Comparison of ENCODE assay signal across 20 cellular contexts in the genomic region with DNA sequence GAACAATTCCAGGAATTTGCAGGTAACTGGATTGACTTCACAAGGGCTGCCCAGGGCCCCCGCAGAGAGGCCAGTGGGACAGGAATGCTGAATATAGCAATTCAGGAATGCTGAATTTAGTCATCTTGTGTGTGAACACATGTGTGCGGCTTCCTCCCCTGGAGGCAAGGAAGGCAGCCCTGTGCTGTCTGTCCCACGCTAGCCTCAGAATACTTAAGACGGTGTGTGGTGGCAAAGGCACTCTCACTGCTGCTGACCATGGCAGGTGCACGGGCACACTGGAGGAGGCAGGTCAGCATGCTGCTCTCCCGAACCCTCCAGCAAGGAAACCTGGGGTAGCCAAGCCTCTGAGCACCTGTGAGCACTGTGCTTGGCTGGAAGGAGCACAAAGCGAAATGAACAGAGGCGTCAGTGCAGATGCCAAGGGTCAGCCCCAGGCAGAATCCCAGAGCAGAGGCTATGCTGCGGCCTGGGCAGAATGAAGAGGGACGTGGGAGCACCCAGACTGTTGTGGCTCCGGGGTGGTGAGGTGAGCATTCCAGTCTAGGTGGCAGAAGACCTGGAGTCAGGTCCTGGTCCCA. TPM values are rescaled to one million over a fixed set of nuclear protein-coding genes. Genes with fewer than 3 reads are reported as not detected.
DNase-seq lines count a peak whose midpoint lies in the region; ATAC-seq, FAIRE-seq and TF ChIP-seq lines count a peak whose summit lies in the region.
"Had no signal": no experiment of that assay in that cellular context is flagged by ENCODE, and none has a peak within 500 bp of the region (broad histone marks: within the 10 kb centered on the region; RNA-seq: fewer than 3 reads in every experiment).

No MANE protein-coding gene starts in this region.

- ATAC-seq in natural killer cell treated with Interleukin-12 subunit alpha and Interleukin-12 subunit beta and Interleukin-15 and Interleukin-18, amount 100 ng/mL, for 72 hours = no peak
- no peak for ATAC-seq in natural killer cell
- ATAC-seq in CD4-positive, alpha-beta T cell (ENCODE audit: poor library complexity) = no peak
- ATAC-seq: effector memory CD8-positive, alpha-beta T cell; GM12878; left lobe of liver had no signal

- H2BK15ac ChIP-seq in H1 (ENCODE audit: low read length) = no peak overlapping the region

- 0 out of 2 replicates have a peak overlapping the region, but pooled peaks have one; percentile 50 for H2BK12ac ChIP-seq in H1 (ENCODE audit: low read depth, low read length)

- H3K9ac ChIP-seq in H1 (replicated peaks in 1 of 4; ENCODE audit: extremely low read depth in 1 of 4, low read depth in 3 of 4, low read length in 3 of 4) = no peak overlapping the region

- H2AK5ac ChIP-seq in H1 (ENCODE audit: low read depth, low read length) = 0 out of 2 replicates have a peak overlapping the region, but pooled peaks have one; percentile 88

- no peaks in the 10 kb centered on the region for H3K9me3 Mint-ChIP-seq in natural killer cell treated with Interleukin-12 subunit alpha and Interleukin-12 subunit beta and Interleukin-15 and Interleukin-18, amount 100 ng/mL, for 72 hours
- H3K9me3 Mint-ChIP-seq in natural killer cell (no peaks in the 10 kb centered on the region), mesothelial cell of epicardium (no peaks in the 10 kb centered on the region)
- H3K9me3 Mint-ChIP-seq in CD4-positive, alpha-beta T cell = no peaks in the 10 kb centered on the region
- H3K9me3 Mint-ChIP-seq: effector memory CD8-positive, alpha-beta T cell had no signal

- H3K79me1 ChIP-seq in H1 (ENCODE audit: low read depth, low read length) = no peaks in the 10 kb centered on the region; the same call in 1 of the 2 replicates

- no peak for TF ChIP-seq RAD21 in H1 (IDR thresholded peaks at IDR 0.05 in 1 of 2, conservative IDR thresholded peaks at IDR 0.05 in 1 of 2; ENCODE audit: low read depth in 2 of 2, low read length in 2 of 2)

- no peaks in the 10 kb centered on the region for H3K9me3 ChIP-seq in H1 (ENCODE audit: insufficient read depth in 2 of 2, low read depth in 1 of 2, low read length in 1 of 2)
- H3K9me3 ChIP-seq in CD4-positive, alpha-beta T cell (ENCODE audit: control insufficient read depth, low read length) = no peaks in the 10 kb centered on the region
- H3K9me3 ChIP-seq: HAP-1, stomach, vagina had no signal

- peaks cover 0 to 10% (median 5%) of the 10 kb centered on the region in 4 experiments; a peak in 5 of 7 replicates for H3K4me1 ChIP-seq in H1 (replicated peaks in 1 of 4; ENCODE audit: control insufficient read depth in 3 of 4, insufficient read depth in 4 of 4, low read length in 3 of 4)

- intact Hi-C loops in natural killer cell (cut with micrococcal nuclease) = loop anchor here (5.0 kb wide), 1 partner anchor 64 kb away; no protein-coding TSS in a partner anchor
- intact Hi-C loops in CD4-positive, alpha-beta T cell (cut with DNase I, micrococcal nuclease) = loop anchor here in 1 of 2 experiments (5.0 kb wide), 2 partner anchors 59 to 839 kb away; no protein-coding TSS in a partner anchor

- peaks cover 6 to 22% of the 10 kb centered on the region in 2 experiments for H4K20me1 ChIP-seq in H1 (replicated peaks in 1 of 2; ENCODE audit: control insufficient read depth in 1 of 2, insufficient read depth in 2 of 2, low read length in 2 of 2)

- no peak for FAIRE-seq in H1 (lab: Jason Lieb, UNC)
- FAIRE-seq: GM12878, HTR-8/SVneo had no signal

- 91% methylated on average over 11 of the region's 11 CpGs; no CpG with 5 or more reads in 1 of the 2 experiments for WGBS in H1 (ENCODE audit: extremely low coverage in 1 of 2, insufficient coverage in 1 of 2, insufficient read length in 1 of 2, insufficient replicate concordance in 2 of 2, low coverage in 1 of 2, low lambda C conversion rate in 2 of 2, missing lambda C conversion rate in 1 of 2), 2 experiments

- peak; percentile 54 for DNase-seq in natural killer cell treated with Interleukin-12 subunit alpha and Interleukin-12 subunit beta and Interleukin-15 and Interleukin-18, amount 100 ng/mL, for 72 hours (ENCODE audit: low spot score)
- DNase-seq in natural killer cell (no peak), H1 (ENCODE audit: low read depth in 1 of 2, low spot score in 2 of 2) (no peak), mesothelial cell of epicardium (ENCODE audit: low spot score in 2 of 2, unreplicated experiment in 2 of 2) (no peak), NCI-H1417 (lab: John Stamatoyannopoulos, UW) (no peak), hepatic stellate cell (ENCODE audit: low spot score) (no peak)
- no peak for DNase-seq in activated CD4-positive, alpha-beta T cell treated with anti-CD3 and anti-CD28 coated beads, Interleukin-2, amount 50 U/mL, for 48 hours
- DNase-seq in CD4-positive, alpha-beta T cell = no peak
- DNase-seq: central memory CD4-positive, alpha-beta T cell; effector memory CD8-positive, alpha-beta T cell; NCI-H1930; NCI-H524 treated with DMSO at 0.1 percent for 48 hours; stomach; T-helper 9 cell had no signal

- no peak overlapping the region for H3K4ac ChIP-seq in H1 (replicated peaks; ENCODE audit: insufficient read length, low read depth, low read length)

- peaks cover 11% of the 10 kb centered on the region; the same call in 1 of the 2 replicates for H3K23me2 ChIP-seq in H1 (ENCODE audit: low read depth, low read length)

- H4K8ac ChIP-seq in H1 (ENCODE audit: extremely low read depth, insufficient read depth, low read length) = no peak overlapping the region; the same call in 1 of the 2 replicates

- H2BK5ac ChIP-seq in H1 (ENCODE audit: low read depth, low read length) = no peak overlapping the region

- H3K27me3 Mint-ChIP-seq in natural killer cell treated with Interleukin-12 subunit alpha and Interleukin-12 subunit beta and Interleukin-15 and Interleukin-18, amount 100 ng/mL, for 72 hours = peaks cover 0 to 9% of the 10 kb centered on the region in 2 donors
- H3K27me3 Mint-ChIP-seq in natural killer cell (ENCODE audit: low read depth in 2 of 2) = peaks cover 0 to 10% of the 10 kb centered on the region in 2 donors
- peaks cover 48% of the 10 kb centered on the region for H3K27me3 Mint-ChIP-seq in mesothelial cell of epicardium (ENCODE audit: low read depth)
- H3K27me3 Mint-ChIP-seq in CD4-positive, alpha-beta T cell = peaks cover 20% of the 10 kb centered on the region

- H2AFZ ChIP-seq in H1 (ENCODE audit: low read length) = no peak overlapping the region

- TF ChIP-seq EP300 in H1 (IDR thresholded peaks at IDR 0.05; ENCODE audit: borderline replicate concordance in 1 of 2, low read depth in 2 of 2, low read length in 2 of 2) = no peak

- no peak overlapping the region for H3K23ac ChIP-seq in H1 (ENCODE audit: insufficient read length)

- H3K4me1 Mint-ChIP-seq in natural killer cell treated with Interleukin-12 subunit alpha and Interleukin-12 subunit beta and Interleukin-15 and Interleukin-18, amount 100 ng/mL, for 72 hours (ENCODE audit: low read depth in 2 of 2) = peaks cover 0 to 18% of the 10 kb centered on the region in 2 donors
- H3K4me1 Mint-ChIP-seq in natural killer cell = peaks cover 31 to 46% of the 10 kb centered on the region in 2 donors
- peaks cover 26% of the 10 kb centered on the region for H3K4me1 Mint-ChIP-seq in mesothelial cell of epicardium
- H3K4me1 Mint-ChIP-seq in CD4-positive, alpha-beta T cell (ENCODE audit: low read depth) = peaks cover 13% of the 10 kb centered on the region

- POLR2A ChIA-PET in H1 (lab: Charles Lee; ENCODE audit: partially characterized antibody) = interaction anchor here (1.6 kb wide), 1 partner anchor 15 kb away, joined by 3 read pairs; no protein-coding TSS in a partner anchor
- POLR2A ChIA-PET in CD4-positive, alpha-beta T cell (lab: Charles Lee) = no interaction called here

- TF ChIP-seq CTCF in natural killer cell (IDR thresholded peaks at IDR 0.05) (no peak), H1 (IDR thresholded peaks at IDR 0.05; ENCODE audit: control extremely low read depth in 1 of 3, insufficient read depth in 1 of 3, low read depth in 1 of 3, low read length in 3 of 3) (no peak), mesothelial cell of epicardium (IDR thresholded peaks at IDR 0.05; ENCODE audit: unreplicated experiment) (no peak)
- TF ChIP-seq CTCF in CD4-positive, alpha-beta T cell (IDR thresholded peaks at IDR 0.05) = no peak

- no peaks in the 10 kb centered on the region for H3K36me3 Mint-ChIP-seq in natural killer cell treated with Interleukin-12 subunit alpha and Interleukin-12 subunit beta and Interleukin-15 and Interleukin-18, amount 100 ng/mL, for 72 hours
- H3K36me3 Mint-ChIP-seq in natural killer cell (no peaks in the 10 kb centered on the region), mesothelial cell of epicardium (no peaks in the 10 kb centered on the region)
- no peaks in the 10 kb centered on the region for H3K36me3 Mint-ChIP-seq in CD4-positive, alpha-beta T cell (ENCODE audit: low read depth)

- no peak overlapping the region for H2BK20ac ChIP-seq in H1 (ENCODE audit: low read length)

- no peak overlapping the region for H4K5ac ChIP-seq in H1 (ENCODE audit: insufficient read length, low read depth, low read length)

- H2BK120ac ChIP-seq in H1 (replicated peaks; ENCODE audit: low read depth, low read length) = no peak overlapping the region

- H3K4me2 ChIP-seq in H1 (ENCODE audit: insufficient read depth in 1 of 2, low read depth in 2 of 2, low read length in 2 of 2) = no peak overlapping the region

- H3K27ac Mint-ChIP-seq in natural killer cell treated with Interleukin-12 subunit alpha and Interleukin-12 subunit beta and Interleukin-15 and Interleukin-18, amount 100 ng/mL, for 72 hours = no peak overlapping the region
- H3K27ac Mint-ChIP-seq in natural killer cell = no peak overlapping the region
- peak overlapping the region; percentile 56 for H3K27ac Mint-ChIP-seq in mesothelial cell of epicardium
- H3K27ac Mint-ChIP-seq in CD4-positive, alpha-beta T cell = no peak overlapping the region
- H3K27ac Mint-ChIP-seq: effector memory CD8-positive, alpha-beta T cell had no signal

- H4K91ac ChIP-seq in H1 (replicated peaks; ENCODE audit: insufficient read length, low read length) = no peak overlapping the region

- H3K27me3 ChIP-seq in H1 (replicated peaks in 1 of 4; ENCODE audit: control insufficient read depth in 3 of 4, extremely low read depth in 1 of 4, insufficient read depth in 3 of 4, low read length in 3 of 4) = peaks cover 6 to 39% (median 34%) of the 10 kb centered on the region in 4 experiments
- H3K27me3 ChIP-seq in CD4-positive, alpha-beta T cell (ENCODE audit: control insufficient read depth, insufficient read depth, low read length) = no peaks in the 10 kb centered on the region
- H3K27me3 ChIP-seq: vagina had no signal

- no peak overlapping the region for H3K4me3 Mint-ChIP-seq in natural killer cell treated with Interleukin-12 subunit alpha and Interleukin-12 subunit beta and Interleukin-15 and Interleukin-18, amount 100 ng/mL, for 72 hours
- no peak overlapping the region for H3K4me3 Mint-ChIP-seq in natural killer cell
- no peak overlapping the region for H3K4me3 Mint-ChIP-seq in mesothelial cell of epicardium
- H3K4me3 Mint-ChIP-seq in CD4-positive, alpha-beta T cell = no peak overlapping the region

- no peak overlapping the region for H3K4me3 ChIP-seq in H1 (ENCODE audit: extremely low read depth in 1 of 4, insufficient read depth in 2 of 4, low read depth in 3 of 4, low read length in 4 of 4)
- H3K4me3 ChIP-seq: GM12878, HAP-1, SK-N-MC, stomach, vagina had no signal

- H3K79me2 ChIP-seq in H1 (ENCODE audit: control insufficient read depth in 1 of 2, insufficient read depth in 2 of 2, low read length in 2 of 2) = no peaks in the 10 kb centered on the region

- no peak overlapping the region for H3K27ac ChIP-seq in H1 (ENCODE audit: low read depth, low read length)
- H3K27ac ChIP-seq in CD4-positive, alpha-beta T cell (ENCODE audit: low read depth, low read length) = no peak overlapping the region
- H3K27ac ChIP-seq: SK-N-MC, stomach, vagina had no signal

- no peak overlapping the region for H3K18ac ChIP-seq in H1 (ENCODE audit: extremely low read depth, low read length)

- H3K14ac ChIP-seq in H1 (ENCODE audit: insufficient read length) = no peak overlapping the region

- CTCF ChIA-PET in H1 (lab: Charles Lee; ENCODE audit: partially characterized antibody) = interaction anchor here (0.6 to 5.2 kb wide), 4 partner anchors 10 to 251 kb away, joined by 3 to 25 read pairs (median 4); no protein-coding TSS in a partner anchor
- CTCF ChIA-PET in CD4-positive, alpha-beta T cell (lab: Charles Lee) = no interaction called here

- no peak for TF ChIP-seq POLR2A in H1 (IDR thresholded peaks at IDR 0.05; ENCODE audit: control extremely low read depth in 1 of 2, low read depth in 2 of 2, low read length in 2 of 2)

- no peaks in the 10 kb centered on the region for H3K36me3 ChIP-seq in H1 (ENCODE audit: control insufficient read depth in 2 of 4, insufficient read depth in 4 of 4, low read length in 3 of 4)
- H3K36me3 ChIP-seq: HAP-1, stomach, vagina had no signal

- H3K56ac ChIP-seq in H1 (replicated peaks; ENCODE audit: insufficient read length, low read depth, low read length) = no peak overlapping the region

RNA-seq across cellular contexts. Expression of a gene that starts 2.7 kb away (rescaled TPM):
- 1 to 10 TPM in 1 of 2 donors, under 1 TPM in 1; 0.98 to 2.6 TPM for total RNA-seq in natural killer cell treated with Interleukin-12 subunit alpha and Interleukin-12 subunit beta and Interleukin-15 and Interleukin-18, amount 100 ng/mL, for 72 hours
- total RNA-seq in natural killer cell = 1 to 10 TPM; 4.5 to 7.5 (median 5.6) TPM
- total RNA-seq in H1 (2021; fragmentation: NEBNext Ultra II Directional; extraction: Animal tissue kit (Norgen Biotek cat#: 25700)) = 9.6 and 9.7 TPM in 2 replicates
- 6.6 and 6.9 TPM in 2 replicates for polyA plus RNA-seq in H1 (2011; rRNA removed)
- polyA plus RNA-seq in H1 (2011; cell fraction: cytosol; rRNA removed) = 7.7 TPM
- polyA plus RNA-seq in H1 (2011; cell fraction: nucleus; rRNA removed) = 7.4 TPM
- 5.7 to 7.8 TPM (median 6.8 TPM) in 4 replicates for polyA plus RNA-seq in H1 (2012, experiment 1 of 2)
- polyA plus RNA-seq in H1 (2012, experiment 2 of 2) = 4.4 TPM
- polyA plus RNA-seq in H1 (2013, experiment 1 of 2) = 5.3 TPM
- 5.5 TPM for polyA plus RNA-seq in H1 (2013, experiment 2 of 2)
- 6.4 and 7.5 TPM in 2 replicates for polyA minus RNA-seq in H1 (2011; rRNA and poly(A)+ RNA removed)
- 5.6 TPM for polyA minus RNA-seq in H1 (2011; cell fraction: cytosol; rRNA and poly(A)+ RNA removed)
- 4.3 TPM for polyA minus RNA-seq in H1 (2011; cell fraction: nucleus; rRNA and poly(A)+ RNA removed)
- total RNA-seq in mesothelial cell of epicardium = 5.8 to 6.5 TPM (median 6.0 TPM) in 3 replicates
- total RNA-seq in CD4-positive, alpha-beta T cell = under 1 TPM; 0.20 to 0.38 TPM
